9 cellular contexts compared by ENCODE assay signal in the genomic region with DNA sequence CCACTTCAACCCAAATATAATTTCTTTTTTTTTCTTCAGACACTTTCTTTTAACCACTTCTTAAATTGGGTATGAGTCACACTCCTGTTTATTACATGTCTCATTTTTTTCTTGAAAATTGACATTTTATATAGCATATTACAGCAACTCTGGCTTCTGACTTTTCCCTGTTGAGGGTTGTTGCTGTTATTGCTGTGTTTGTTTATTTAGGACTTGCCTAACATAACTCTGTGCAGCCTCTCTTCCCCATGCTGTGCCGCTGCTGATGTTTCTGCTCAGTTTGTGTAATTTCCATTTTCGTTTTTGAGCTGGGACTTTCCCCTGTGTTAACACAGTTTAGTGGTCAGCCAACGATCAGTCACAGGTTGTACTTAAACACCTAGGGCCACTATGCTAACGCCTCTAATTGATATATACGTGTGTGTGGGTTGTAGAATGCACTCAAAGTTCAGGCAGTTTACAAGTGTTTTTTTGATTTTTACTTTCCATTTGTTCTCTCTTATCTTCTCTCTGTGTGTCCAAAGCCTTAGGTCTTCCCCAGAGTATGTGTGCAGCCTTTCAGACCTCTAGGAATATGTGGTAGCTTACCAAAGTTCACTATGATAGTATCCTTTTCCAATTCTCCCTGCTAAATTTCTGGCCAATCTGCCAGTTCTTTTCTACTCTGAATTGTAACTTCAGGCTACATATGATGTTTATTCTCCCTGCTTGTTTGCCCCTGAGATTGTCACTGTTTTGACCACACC.
DNase-seq lines count a peak whose midpoint lies in the region; ATAC-seq lines count a peak whose summit lies in the region.
"Had no signal": no experiment of that assay in that cellular context is flagged by ENCODE, and none has a peak within 500 bp of the region (broad histone marks: within the 10 kb centered on the region; RNA-seq: fewer than 3 reads in every experiment).

No MANE protein-coding gene starts in this region.

- H3K36me3 ChIP-seq in CD4-positive, alpha-beta memory T cell (ENCODE audit: insufficient read depth, low read length): no peaks in the 10 kb centered on the region
- H3K36me3 ChIP-seq: cardiac muscle cell had no signal

- H3K9me3 ChIP-seq in CD4-positive, alpha-beta memory T cell (ENCODE audit: control insufficient read depth in 1 of 2, low read length in 2 of 2): no peaks in the 10 kb centered on the region

- H3K27ac ChIP-seq in CD4-positive, alpha-beta memory T cell (ENCODE audit: low read depth, low read length): no peak overlapping the region
- no peak overlapping the region for H3K27ac ChIP-seq in caudate nucleus (ENCODE audit: low read depth, low read length)
- H3K27ac ChIP-seq: cardiac muscle cell had no signal

- ATAC-seq in GM19328 (IDR thresholded peaks at IDR 0.05; ENCODE audit: unreplicated experiment) (peak; percentile 99), HG03159 (IDR thresholded peaks at IDR 0.05; ENCODE audit: unreplicated experiment) (peak; percentile 100)

- POLR2A ChIA-PET in CD4-positive, alpha-beta memory T cell (lab: Charles Lee; ENCODE audit: partially characterized antibody): no interaction called here

- peak overlapping the region in 5 of 8 donors; percentile 8 to 65 (median 57) for H3K4me3 Mint-ChIP-seq in CD4-positive, alpha-beta memory T cell

- intact Hi-C loops in CD4-positive, alpha-beta memory T cell (cut with micrococcal nuclease): no loop called here

- no peak for DNase-seq in CD4-positive, alpha-beta memory T cell
- DNase-seq in dermis microvascular lymphatic vessel endothelial cell (ENCODE audit: low read depth in 2 of 2) (peak; percentile 16 to 47), DMS153 treated with DMSO at 0.1 percent for 48 hours (lab: John Stamatoyannopoulos, UW; ENCODE audit: unreplicated experiment) (no peak), caudate nucleus (lab: John Stamatoyannopoulos, UW) (no peak), NCI-H1105 treated with DMSO at 0.1 percent for 48 hours (lab: John Stamatoyannopoulos, UW) (no peak), NCI-H2196 (lab: John Stamatoyannopoulos, UW; ENCODE audit: unreplicated experiment) (no peak)

- H3K27me3 ChIP-seq in CD4-positive, alpha-beta memory T cell (ENCODE audit: insufficient read depth, low read length): no peaks in the 10 kb centered on the region
- H3K27me3 ChIP-seq: cardiac muscle cell had no signal

- no peak overlapping the region for H3K4me3 ChIP-seq in CD4-positive, alpha-beta memory T cell (ENCODE audit: low read length in 2 of 2)
- H3K4me3 ChIP-seq: cardiac muscle cell had no signal

- H3K27ac Mint-ChIP-seq in CD4-positive, alpha-beta memory T cell: peak overlapping the region in 4 of 7 donors; percentile 26 to 58 (median 56)

- H3K27me3 Mint-ChIP-seq in CD4-positive, alpha-beta memory T cell: no peaks in the 10 kb centered on the region

- peaks cover 7% of the 10 kb centered on the region for H3K4me1 ChIP-seq in CD4-positive, alpha-beta memory T cell (ENCODE audit: insufficient read depth, low read length)

- H3K4me1 Mint-ChIP-seq in CD4-positive, alpha-beta memory T cell: peaks cover 7 to 23% (median 13%) of the 10 kb centered on the region in 4 donors

- peaks cover 9 to 25% of the 10 kb centered on the region in 2 donors for H3K36me3 Mint-ChIP-seq in CD4-positive, alpha-beta memory T cell

- CTCF ChIA-PET in CD4-positive, alpha-beta memory T cell (lab: Charles Lee; ENCODE audit: partially characterized antibody): no interaction called here

- H3K9me3 Mint-ChIP-seq in CD4-positive, alpha-beta memory T cell: no peaks in the 10 kb centered on the region

Comparison
In these comparisons a context has a peak if more than half of its experiments do, and no peak if none do; other contexts are left out.
1. DNase-seq: peak in dermis microvascular lymphatic vessel endothelial cell (2 of 2); none in CD4-positive, alpha-beta memory T cell (0 of 5), DMS153 treated with DMSO at 0.1 percent for 48 hours (single experiment), caudate nucleus (0 of 61), NCI-H1105 treated with DMSO at 0.1 percent for 48 hours (single experiment) and NCI-H2196 (single experiment).